ENCODE assay signal across 8 cellular contexts in the genomic region with DNA sequence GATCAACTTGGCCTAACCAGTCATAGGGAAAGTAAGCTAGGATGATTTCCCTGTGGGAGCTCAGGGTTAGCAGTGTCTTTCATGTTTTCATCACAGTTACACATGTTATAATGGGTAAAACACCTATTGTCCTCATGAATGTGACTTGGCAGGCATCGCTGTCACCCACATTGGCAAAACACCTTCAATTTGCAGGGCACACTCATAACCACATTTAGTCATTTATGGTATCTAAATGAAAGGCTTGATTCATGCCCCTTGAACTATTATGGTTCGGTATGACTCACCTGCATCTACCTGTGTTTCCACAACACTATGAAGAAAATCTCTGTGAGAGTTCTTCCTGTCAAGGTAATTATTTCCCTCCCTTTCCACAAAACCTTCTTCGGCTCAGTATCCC. TPM values are rescaled to one million over a fixed set of nuclear protein-coding genes. Genes with fewer than 3 reads are reported as not detected.
DNase-seq lines count a peak whose midpoint lies in the region; ATAC-seq and TF ChIP-seq lines count a peak whose summit lies in the region.

No MANE protein-coding gene starts in this region.

- H3K4me3 ChIP-seq in colonic mucosa (no peak overlapping the region), osteoblast (ENCODE audit: insufficient read depth, low read length) (no peak overlapping the region)

- intact Hi-C loops in colonic mucosa (cut with DNase I), result loop anchor here (2.0 kb wide), 1 partner anchor 85 kb away; no protein-coding TSS in a partner anchor

- H3K79me2 ChIP-seq in osteoblast (ENCODE audit: insufficient read depth, low read length), result no peaks in the 10 kb centered on the region

- peak; percentile 48 for DNase-seq in Caki2 (ENCODE audit: low read depth)
- peak; percentile 44 for DNase-seq in colonic mucosa
- no peak for DNase-seq in D341Med (ENCODE audit: low spot score)
- no peak for DNase-seq in osteoblast (ENCODE audit: insufficient read length, low spot score, missing footprints)
- no peak for DNase-seq in hippocampal formation (lab: John Stamatoyannopoulos, UW)
- DNase-seq in omental fat pad (ENCODE audit: low spot score), result no peak

- H3K9me3 ChIP-seq in colonic mucosa (no peaks in the 10 kb centered on the region), osteoblast (ENCODE audit: low read depth, low read length) (no peaks in the 10 kb centered on the region)

- H3K27ac ChIP-seq in colonic mucosa (peak overlapping the region; percentile 54), osteoblast (ENCODE audit: low read depth, low read length) (no peak overlapping the region)

- H3K4me1 ChIP-seq in colonic mucosa (peaks cover 3% of the 10 kb centered on the region), osteoblast (ENCODE audit: insufficient read depth, low read length) (peaks cover 15% of the 10 kb centered on the region)

- no peaks in the 10 kb centered on the region for H3K27me3 ChIP-seq in colonic mucosa
- H3K27me3 ChIP-seq in osteoblast (ENCODE audit: insufficient read depth, low read length), result no peaks in the 10 kb centered on the region

- H3K36me3 ChIP-seq in colonic mucosa (no peaks in the 10 kb centered on the region), osteoblast (ENCODE audit: insufficient read depth, low read length) (no peaks in the 10 kb centered on the region)

- no peak overlapping the region for H2AFZ ChIP-seq in osteoblast (ENCODE audit: low read length)

- in situ Hi-C loops in Caki2 (cut with HindIII; ENCODE audit: low pct_unique_long_range_greater_than_20kb, low sequenced_read_pairs), result loop anchor here (10.0 kb wide), 1 partner anchor 53 kb away; the partner anchor contains the start of gene FRK

- no peak overlapping the region for H3K4me2 ChIP-seq in osteoblast (ENCODE audit: insufficient read depth, low read length)

- TF ChIP-seq CTCF in colonic mucosa (IDR thresholded peaks at IDR 0.05) (no peak), osteoblast (IDR thresholded peaks at IDR 0.05; ENCODE audit: extremely low read depth, low read depth, low read length) (no peak), omental fat pad (IDR thresholded peaks at IDR 0.05) (no peak)

- ATAC-seq in GM21360 (IDR thresholded peaks at IDR 0.05; ENCODE audit: unreplicated experiment) (peak; percentile 48), HG03520 (IDR thresholded peaks at IDR 0.05; ENCODE audit: unreplicated experiment) (peak; percentile 65), omental fat pad (ENCODE audit: low FRiP score) (no peak)

- H4K20me1 ChIP-seq in osteoblast (ENCODE audit: insufficient read depth, low read length), result no peaks in the 10 kb centered on the region

- H3K9ac ChIP-seq in colonic mucosa (ENCODE audit: low read depth in 2 of 2, low read length in 2 of 2), result peak overlapping the region in 1 of 2 donors; percentile 6

RNA-seq across cellular contexts. Expression of gene FRK, which starts 49.2 kb away (rescaled TPM):
- total RNA-seq in Caki2 (2014; rRNA removed; shearing (Covaris generic); ENCODE audit: low replicate concordance), result 5.0 and 5.1 TPM in 2 replicates
- total RNA-seq in colonic mucosa (10 to 100 TPM; 25.9 to 27.1 TPM), osteoblast (1.1 and 1.2 TPM in 2 replicates), omental fat pad (1 to 10 TPM in 3 of 4 donors, under 1 TPM in 1; 0.24 to 1.9 (median 1.5) TPM)

Comparison
In these comparisons a context has a peak if more than half of its experiments do, and no peak if none do; other contexts are left out.
1. DNase-seq: peak in Caki2 (single experiment) and colonic mucosa (single experiment); none in D341Med (single experiment), osteoblast (single experiment), hippocampal formation (0 of 2) and omental fat pad (single experiment).